ENCODE assay signal across 18 cellular contexts in genomic region chr5:157801-158200, GRCh38. TPM values are rescaled to one million over a fixed set of nuclear protein-coding genes. Genes with fewer than 3 reads are reported as not detected.
"Had no signal": no experiment of that assay in that cellular context is flagged by ENCODE, and none has a peak within 500 bp of the region (broad histone marks: within the 10 kb centered on the region; RNA-seq: fewer than 3 reads in every experiment).

No MANE protein-coding gene starts in this region.

- H3K9me3 ChIP-seq: body of pancreas, mucosa of descending colon, tibial nerve had no signal

- DNase-seq: activated CD4-positive, CD25-positive, alpha-beta regulatory T cell treated with anti-CD3 and anti-CD28 coated beads, Interleukin-2, amount 50 U/mL, for 72 hours; activated gamma-delta T cell; activated naive CD8-positive, alpha-beta T cell treated with anti-CD3 and anti-CD28 coated beads for 36 hours; activated T-cell treated with anti-CD3 and anti-CD28 coated beads, Interleukin-2, amount 50 U/mL, for 4 hours; amygdala; body of pancreas; effector memory CD4-positive, alpha-beta T cell; mucosa of descending colon; retina; stimulated activated CD4-positive, alpha-beta T cell treated with anti-CD3 and anti-CD28 coated beads, Interleukin-4, amount 100 ng/mL, for 24 hours; stimulated activated naive CD4-positive, alpha-beta T cell had no signal

- H3K27ac ChIP-seq: body of pancreas, parathyroid adenoma, tibial nerve had no signal

- H3K4me1 ChIP-seq: body of pancreas, parathyroid adenoma had no signal

- H3K36me3 ChIP-seq: tibial nerve had no signal

- H3K27me3 ChIP-seq: body of pancreas, tibial nerve had no signal

- H3K4me3 ChIP-seq: body of pancreas, mucosa of descending colon, tibial nerve had no signal

- ATAC-seq: activated T-cell treated with anti-CD3 and anti-CD28 coated beads, Interleukin-2, amount 50 U/mL, for 4 hours; body of pancreas; left lobe of liver; mucosa of descending colon; naive thymus-derived CD4-positive, alpha-beta T cell had no signal

RNA-seq across cellular contexts. Expression of gene LRRC14B, which starts 33.5 kb away (rescaled TPM):
- total RNA-seq: body of pancreas; fibroblast of lung; left lobe of liver; mucosa of descending colon; naive thymus-derived CD4-positive, alpha-beta T cell; SK-MEL-5; subcutaneous adipose tissue; tibial nerve had no signal
- polyA plus RNA-seq: fibroblast of lung had no signal
